In the genomic region with DNA sequence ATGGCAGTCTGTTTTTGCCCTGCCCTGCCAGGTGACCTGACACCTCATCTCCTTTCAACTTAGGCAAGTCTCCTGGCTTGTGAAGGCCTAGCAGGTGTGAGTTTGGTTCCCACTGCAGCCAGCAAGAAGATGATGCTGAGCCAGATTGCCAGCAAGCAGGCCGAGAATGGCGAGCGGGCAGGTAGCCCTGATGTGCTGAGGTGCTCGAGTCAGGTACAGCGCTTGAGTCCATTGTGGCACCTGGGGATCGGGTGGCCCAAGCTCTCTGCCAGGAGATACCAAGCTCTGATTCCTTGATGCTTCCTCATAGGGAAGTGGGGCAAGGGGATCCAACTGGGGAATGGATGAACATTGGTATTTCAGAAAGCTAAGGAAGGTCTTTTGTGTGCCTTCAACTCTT, we compare ENCODE assay signal across 21 cellular contexts. TPM values are rescaled to one million over a fixed set of nuclear protein-coding genes. Genes with fewer than 3 reads are reported as not detected.
DNase-seq lines count a peak whose midpoint lies in the region; ATAC-seq, FAIRE-seq and TF ChIP-seq lines count a peak whose summit lies in the region.
"Had no signal": no experiment of that assay in that cellular context is flagged by ENCODE, and none has a peak within 500 bp of the region (broad histone marks: within the 10 kb centered on the region; RNA-seq: fewer than 3 reads in every experiment).

No MANE protein-coding gene starts in this region.

- no peaks in the 10 kb centered on the region for H3K27me3 Mint-ChIP-seq in stimulated activated naive B cell treated with anti-CD40 and anti-IgM and Interleukin-4, amounts not matched to agents 10 μg/mL and 1 μg/mL and 100 μg/mL, for 72 hours
- H3K27me3 Mint-ChIP-seq: activated B cell treated with CpG ODN at 0.5 μM for 24 hours; stimulated activated naive CD8-positive, alpha-beta T cell treated with anti-CD3 and anti-CD28 coated beads, Interleukin-15, Interleukin-2, amounts not matched to agents 100 ng/mL and 50 ng/mL, for 24 hours had no signal

- no peak for TF ChIP-seq CTCF in OCI-LY7 (conservative IDR thresholded peaks at IDR 0.05; ENCODE audit: low read length)
- TF ChIP-seq CTCF in GM12878 (IDR thresholded peaks at IDR 0.05 in 2 of 3, conservative IDR thresholded peaks at IDR 0.05 in 1 of 3; ENCODE audit: control insufficient read depth in 2 of 3, extremely low read depth in 1 of 3, insufficient read depth in 1 of 3, low read depth in 3 of 3, low read length in 3 of 3), result no peak
- TF ChIP-seq CTCF in D721Med (IDR thresholded peaks at IDR 0.05; ENCODE audit: insufficient read depth, missing control alignments), result no peak

- peaks cover 30% of the 10 kb centered on the region for H3K79me2 ChIP-seq in OCI-LY7 (ENCODE audit: insufficient read depth, low read depth, low read length)
- peaks cover 22% of the 10 kb centered on the region for H3K79me2 ChIP-seq in GM12878 (ENCODE audit: control insufficient read depth, insufficient read depth, low read length)

- H3K27ac Mint-ChIP-seq in stimulated activated naive B cell treated with anti-CD40 and anti-IgM and Interleukin-4, amounts not matched to agents 10 μg/mL and 1 μg/mL and 100 μg/mL, for 72 hours, result peak overlapping the region; percentile 75
- H3K27ac Mint-ChIP-seq: activated B cell treated with CpG ODN at 0.5 μM for 24 hours, HFFc6 had no signal

- FAIRE-seq in GM12878 (lab: Jason Lieb, UNC), result no peak
- no peak for FAIRE-seq in D721Med (lab: Jason Lieb, UNC)
- FAIRE-seq: HTR-8/SVneo, small intestine had no signal

- H4K20me1 ChIP-seq in OCI-LY7 (ENCODE audit: insufficient read depth, low read length) (no peaks in the 10 kb centered on the region), GM12878 (ENCODE audit: control insufficient read depth, insufficient read depth) (no peaks in the 10 kb centered on the region)

- no peak for TF ChIP-seq RAD21 in GM12878 (IDR thresholded peaks at IDR 0.05; ENCODE audit: insufficient read depth, low read depth, low read length)

- peaks cover 7% of the 10 kb centered on the region; the same call in 1 of the 2 replicates for H3K9me3 ChIP-seq in OCI-LY7 (ENCODE audit: low read length)
- no peaks in the 10 kb centered on the region for H3K9me3 ChIP-seq in GM12878 (replicated peaks; ENCODE audit: control insufficient read depth, insufficient read depth, low read length)
- H3K9me3 ChIP-seq: tibial artery had no signal

- 92% methylated on average over 6 of the region's 6 CpGs for WGBS in GM12878 (ENCODE audit: insufficient coverage, insufficient replicate concordance, low lambda C conversion rate, missing lambda C conversion rate)

- intact Hi-C loops in cardiac septum (cut with DNase I) (no loop called here), left cardiac atrium (cut with DNase I) (no loop called here), OCI-LY7 (cut with micrococcal nuclease; ENCODE audit: unreplicated experiment) (no loop called here), GM12878 (cut with micrococcal nuclease; ENCODE audit: unreplicated experiment) (no loop called here)

- peak; percentile 54 for TF ChIP-seq POLR2A in GM12878 (IDR thresholded peaks at IDR 0.05; ENCODE audit: low read depth, low read length)

- SMC1A ChIA-PET in GM12878 (lab: Charles Lee; ENCODE audit: uncharacterized antibody, unreplicated experiment), result interaction anchor here (0.6 to 1.5 kb wide), 4 partner anchors 14 to 68 kb away, joined by 3 to 15 read pairs (median 4); no protein-coding TSS in a partner anchor

- no peak for TF ChIP-seq EP300 in GM12878 (IDR thresholded peaks at IDR 0.05; ENCODE audit: borderline replicate concordance in 1 of 2, control insufficient read depth in 1 of 2, low read depth in 2 of 2, low read length in 2 of 2)

- no peaks in the 10 kb centered on the region for H3K9me2 ChIP-seq in OCI-LY7 (ENCODE audit: insufficient read depth, low read length)

- ATAC-seq in left cardiac atrium (no peak), GM12878 (no peak), HG03354 (IDR thresholded peaks at IDR 0.05; ENCODE audit: poor library complexity, severe bottlenecking, unreplicated experiment) (no peak)
- ATAC-seq in stimulated activated naive B cell treated with anti-CD40 and anti-IgM and Interleukin-4, amounts not matched to agents 10 μg/mL and 1 μg/mL and 100 μg/mL, for 72 hours (replicated peaks), result no peak

- POLR2A ChIA-PET in OCI-LY7 (lab: Charles Lee), result interaction anchor here (0.5 to 1.8 kb wide), 6 partner anchors 10 to 18 kb away, joined by 3 to 8 read pairs (median 4); no protein-coding TSS in a partner anchor
- POLR2A ChIA-PET in GM12878 (lab: Charles Lee), result interaction anchor here (1.6 kb wide), 1 partner anchor 11 kb away, joined by 6 read pairs; no protein-coding TSS in a partner anchor

- BruUV-seq in OCI-LY7 (replicated peaks; lab: Mats Ljungman, UMichigan) (no TSS peak), GM12878 (replicated peaks; lab: Mats Ljungman, UMichigan) (no TSS peak)

- CTCF ChIA-PET in OCI-LY7 (lab: Charles Lee; ENCODE audit: unreplicated experiment), result interaction anchor here (0.8 kb wide), 1 partner anchor 10 kb away, joined by 3 read pairs; no protein-coding TSS in a partner anchor
- CTCF ChIA-PET in GM12878 (lab: Yijun Ruan, JAX), result interaction anchor here (0.8 to 6.7 kb wide), 11 partner anchors 9 to 119 kb away, joined by 3 to 89 read pairs (median 4); no protein-coding TSS in a partner anchor

- DNase-seq in cardiac septum (ENCODE audit: low spot score), result peak; percentile 38
- DNase-seq in left cardiac atrium, result no peak
- DNase-seq in OCI-LY7 (ENCODE audit: low spot score), result no peak
- no peak for DNase-seq in GM12878 (ENCODE audit: low read depth, low spot score)
- DNase-seq in stimulated activated naive B cell treated with anti-CD40 and anti-IgM and Interleukin-4, amounts not matched to agents 10 μg/mL and 1 μg/mL and 100 μg/mL, for 72 hours, result no peak
- no peak for DNase-seq in D721Med (ENCODE audit: insufficient read length, low spot score)
- DNase-seq: activated B cell treated with CpG ODN at 0.5 μM for 24 hours; brain microvascular endothelial cell; glutamatergic neuron; GM23248; HFFc6; NCI-H1694 treated with DMSO at 0.1 percent for 48 hours; NCI-H526 treated with DMSO at 0.1 percent for 48 hours; small intestine; stimulated activated CD4-positive, alpha-beta T cell treated with anti-CD3 and anti-CD28 coated beads, Interleukin-2, amount 100 ng/mL, for 48 hours; T-helper 9 cell had no signal

- H3K36me3 Mint-ChIP-seq in stimulated activated naive B cell treated with anti-CD40 and anti-IgM and Interleukin-4, amounts not matched to agents 10 μg/mL and 1 μg/mL and 100 μg/mL, for 72 hours, result peaks cover 27 to 58% of the 10 kb centered on the region in 2 donors

- H3K4me2 ChIP-seq in OCI-LY7 (ENCODE audit: low read length), result peak overlapping the region; percentile 7; the same call in 1 of the 2 replicates
- no peak overlapping the region for H3K4me2 ChIP-seq in GM12878 (ENCODE audit: control insufficient read depth, insufficient read depth)

- no peaks in the 10 kb centered on the region for H3K9me3 Mint-ChIP-seq in stimulated activated naive B cell treated with anti-CD40 and anti-IgM and Interleukin-4, amounts not matched to agents 10 μg/mL and 1 μg/mL and 100 μg/mL, for 72 hours
- H3K9me3 Mint-ChIP-seq: activated B cell treated with CpG ODN at 0.5 μM for 24 hours; HFFc6; stimulated activated naive CD8-positive, alpha-beta T cell treated with anti-CD3 and anti-CD28 coated beads, Interleukin-15, Interleukin-2, amounts not matched to agents 100 ng/mL and 50 ng/mL, for 24 hours had no signal

- no peak overlapping the region for H3K4me3 ChIP-seq in OCI-LY7 (ENCODE audit: low read depth, low read length, poor library complexity, severe bottlenecking)
- no peak overlapping the region for H3K4me3 ChIP-seq in GM12878
- H3K4me3 ChIP-seq: GM23248, SK-N-MC, tibial artery had no signal

- H3K9ac ChIP-seq in GM12878 (ENCODE audit: control insufficient read depth, insufficient read depth, low read length), result no peak overlapping the region
- H3K9ac ChIP-seq: GM23248 had no signal

- in situ Hi-C loops in GM12878 (cut with MboI), result no loop called here

- H3K4me3 Mint-ChIP-seq in stimulated activated naive B cell treated with anti-CD40 and anti-IgM and Interleukin-4, amounts not matched to agents 10 μg/mL and 1 μg/mL and 100 μg/mL, for 72 hours, result no peak overlapping the region
- H3K4me3 Mint-ChIP-seq: activated B cell treated with CpG ODN at 0.5 μM for 24 hours; HFFc6; stimulated activated naive CD8-positive, alpha-beta T cell treated with anti-CD3 and anti-CD28 coated beads, Interleukin-15, Interleukin-2, amounts not matched to agents 100 ng/mL and 50 ng/mL, for 24 hours had no signal

- H3K27me3 ChIP-seq in GM12878 (replicated peaks in 1 of 2; ENCODE audit: control insufficient read depth in 2 of 2, insufficient read depth in 2 of 2, low read length in 1 of 2), result no peaks in the 10 kb centered on the region
- H3K27me3 ChIP-seq: brain microvascular endothelial cell, tibial artery had no signal

- H3K27ac ChIP-seq in OCI-LY7 (ENCODE audit: low read depth, low read length, poor library complexity, severe bottlenecking), result no peak overlapping the region
- no peak overlapping the region for H3K27ac ChIP-seq in GM12878 (ENCODE audit: control insufficient read depth, insufficient read depth)
- H3K27ac ChIP-seq: brain microvascular endothelial cell, GM23248, SK-N-MC had no signal

- peaks cover 79% of the 10 kb centered on the region for H3K36me3 ChIP-seq in OCI-LY7 (ENCODE audit: insufficient read depth, low read length)
- peaks cover 5 to 10% of the 10 kb centered on the region in 2 experiments; a peak in 3 of 4 replicates for H3K36me3 ChIP-seq in GM12878 (ENCODE audit: control insufficient read depth in 2 of 2, insufficient read depth in 2 of 2, low read length in 1 of 2)

- peaks cover 21 to 52% of the 10 kb centered on the region in 2 donors for H3K4me1 Mint-ChIP-seq in stimulated activated naive B cell treated with anti-CD40 and anti-IgM and Interleukin-4, amounts not matched to agents 10 μg/mL and 1 μg/mL and 100 μg/mL, for 72 hours

- no peak overlapping the region for H2AFZ ChIP-seq in OCI-LY7 (ENCODE audit: low read length)
- H2AFZ ChIP-seq in GM12878 (ENCODE audit: control insufficient read depth, low read depth, low read length), result no peak overlapping the region
- H2AFZ ChIP-seq: GM23248 had no signal

- RAD21 ChIA-PET in GM12878 (lab: Charles Lee; ENCODE audit: unreplicated experiment), result interaction anchor here (0.9 to 1.8 kb wide), 7 partner anchors 14 to 85 kb away, joined by 3 to 6 read pairs (median 4); a partner anchor contains a TSS

- H3K4me1 ChIP-seq in OCI-LY7 (ENCODE audit: insufficient read depth, low read length, poor library complexity, severe bottlenecking) (peaks cover 42% of the 10 kb centered on the region), GM12878 (ENCODE audit: control insufficient read depth, insufficient read depth, low read length) (peaks cover 3% of the 10 kb centered on the region; the same call in 1 of the 2 replicates)

RNA-seq across cellular contexts. Expression of a gene that starts 4.1 kb away (rescaled TPM):
- 16.5 TPM for total RNA-seq in cardiac septum
- 10 to 100 TPM; 16.8 to 19.7 TPM for total RNA-seq in left cardiac atrium
- 18.9 and 25.8 TPM in 2 replicates for total RNA-seq in OCI-LY7 (2014; rRNA removed; shearing (Covaris generic))
- 26.9 and 32.0 TPM in 2 replicates for total RNA-seq in OCI-LY7 (2022)
- 35.3 and 40.5 TPM in 2 replicates for total RNA-seq in GM12878 (2013; cell fraction: nucleolus; rRNA removed)
- total RNA-seq in GM12878 (2014; rRNA removed), result 7.0 and 12.5 TPM in 2 replicates
- total RNA-seq in GM12878 (2014; rRNA removed; fragmentation: Illumina TruSeq; extraction: Trizol), result 5.4 and 6.7 TPM in 2 replicates
- total RNA-seq in GM12878 (2021), result 6.1 and 9.3 TPM in 2 replicates
- polyA plus RNA-seq in GM12878 (2011; ENCODE audit: low read depth), result 9.2 TPM
- polyA plus RNA-seq in GM12878 (2011; rRNA removed), result 14.4 and 19.1 TPM in 2 replicates
- 14.6 and 22.7 TPM in 2 replicates for polyA plus RNA-seq in GM12878 (2011; cell fraction: cytosol; rRNA removed)
- 73.6 and 82.3 TPM in 2 replicates for polyA plus RNA-seq in GM12878 (2011; cell fraction: nucleus; rRNA removed)
- 13.3 and 15.1 TPM in 2 replicates for polyA plus RNA-seq in GM12878 (2012)
- 12.3 and 12.7 TPM in 2 replicates for polyA plus RNA-seq in GM12878 (2014; fragmentation: Illumina TruSeq; extraction: Trizol)
- 1 to 10 TPM; 1.2 to 2.0 TPM for polyA plus RNA-seq in GM12878 (2014; fragmentation: Nextera tagmentation; extraction: Ambion mirVana)
- 20.0 and 20.4 TPM in 2 replicates for polyA plus RNA-seq in GM12878 (2014; rRNA removed)
- 1 to 10 TPM; 1.1 to 2.4 TPM for polyA plus RNA-seq in GM12878 (2016; fragmentation: Nextera tagmentation; extraction: Ambion mirVana)
- 13.1 and 15.2 TPM in 2 replicates for polyA minus RNA-seq in GM12878 (2011; rRNA and poly(A)+ RNA removed)
- 4.9 and 6.8 TPM in 2 replicates for polyA minus RNA-seq in GM12878 (2011; cell fraction: cytosol; rRNA and poly(A)+ RNA removed)
- polyA minus RNA-seq in GM12878 (2011; cell fraction: nucleus; rRNA and poly(A)+ RNA removed), result 11.6 and 18.4 TPM in 2 replicates

RNA-seq across cellular contexts. Expression of a gene that starts 4.3 kb away (rescaled TPM):
- 19.2 TPM for total RNA-seq in cardiac septum
- total RNA-seq in left cardiac atrium, result 10 to 100 TPM; 19.0 to 20.0 TPM
- total RNA-seq in OCI-LY7 (2014; rRNA removed; shearing (Covaris generic)), result 26.1 and 31.6 TPM in 2 replicates
- total RNA-seq in OCI-LY7 (2022), result 58.2 and 66.5 TPM in 2 replicates
- 112 and 115 TPM in 2 replicates for total RNA-seq in GM12878 (2013; cell fraction: nucleolus; rRNA removed)
- total RNA-seq in GM12878 (2014; rRNA removed), result 11.6 and 12.6 TPM in 2 replicates
- total RNA-seq in GM12878 (2014; rRNA removed; fragmentation: Illumina TruSeq; extraction: Trizol), result 9.9 and 11.8 TPM in 2 replicates
- total RNA-seq in GM12878 (2021), result 29.0 and 33.6 TPM in 2 replicates
- polyA plus RNA-seq in GM12878 (2011; ENCODE audit: low read depth), result 10.5 TPM
- polyA plus RNA-seq in GM12878 (2011; rRNA removed), result 29.5 and 30.9 TPM in 2 replicates
- polyA plus RNA-seq in GM12878 (2011; cell fraction: cytosol; rRNA removed), result 17.7 and 18.8 TPM in 2 replicates
- 63.5 and 111 TPM in 2 replicates for polyA plus RNA-seq in GM12878 (2011; cell fraction: nucleus; rRNA removed)
- 14.3 and 14.7 TPM in 2 replicates for polyA plus RNA-seq in GM12878 (2012)
- 14.2 and 21.6 TPM in 2 replicates for polyA plus RNA-seq in GM12878 (2014; fragmentation: Illumina TruSeq; extraction: Trizol)
- 1 to 10 TPM; 1.4 to 1.8 TPM for polyA plus RNA-seq in GM12878 (2014; fragmentation: Nextera tagmentation; extraction: Ambion mirVana)
- 12.9 and 19.1 TPM in 2 replicates for polyA plus RNA-seq in GM12878 (2014; rRNA removed)
- 1 to 10 TPM; 4.1 to 5.6 TPM for polyA plus RNA-seq in GM12878 (2016; fragmentation: Nextera tagmentation; extraction: Ambion mirVana)
- 29.5 and 32.2 TPM in 2 replicates for polyA minus RNA-seq in GM12878 (2011; rRNA and poly(A)+ RNA removed)
- polyA minus RNA-seq in GM12878 (2011; cell fraction: cytosol; rRNA and poly(A)+ RNA removed), result 7.1 and 7.5 TPM in 2 replicates
- polyA minus RNA-seq in GM12878 (2011; cell fraction: nucleus; rRNA and poly(A)+ RNA removed), result 57.9 and 58.6 TPM in 2 replicates

RNA-seq across cellular contexts. Expression of a gene that starts 22.2 kb away (rescaled TPM):
- total RNA-seq in cardiac septum, result 1.4 TPM
- 1 to 10 TPM in 1 of 2 donors, under 1 TPM in 1; 0.81 to 2.1 TPM for total RNA-seq in left cardiac atrium
- total RNA-seq in OCI-LY7 (2014; rRNA removed; shearing (Covaris generic)), result 48.6 and 51.7 TPM in 2 replicates
- total RNA-seq in OCI-LY7 (2022), result 153 and 207 TPM in 2 replicates
- 215 and 221 TPM in 2 replicates for total RNA-seq in GM12878 (2013; cell fraction: nucleolus; rRNA removed)
- 366 and 425 TPM in 2 replicates for total RNA-seq in GM12878 (2014; rRNA removed)
- total RNA-seq in GM12878 (2014; rRNA removed; fragmentation: Illumina TruSeq; extraction: Trizol), result 158 and 166 TPM in 2 replicates
- total RNA-seq in GM12878 (2021), result 459 and 487 TPM in 2 replicates
- 81.6 TPM for polyA plus RNA-seq in GM12878 (2011; ENCODE audit: low read depth)
- 130 and 234 TPM in 2 replicates for polyA plus RNA-seq in GM12878 (2011; rRNA removed)
- 334 and 445 TPM in 2 replicates for polyA plus RNA-seq in GM12878 (2011; cell fraction: cytosol; rRNA removed)
- 940 and 958 TPM in 2 replicates for polyA plus RNA-seq in GM12878 (2011; cell fraction: nucleus; rRNA removed)
- polyA plus RNA-seq in GM12878 (2012), result 135 and 178 TPM in 2 replicates
- 95.4 and 174 TPM in 2 replicates for polyA plus RNA-seq in GM12878 (2014; fragmentation: Illumina TruSeq; extraction: Trizol)
- 10 to 100 TPM; 54.5 to 99.5 TPM for polyA plus RNA-seq in GM12878 (2014; fragmentation: Nextera tagmentation; extraction: Ambion mirVana)
- 282 and 333 TPM in 2 replicates for polyA plus RNA-seq in GM12878 (2014; rRNA removed)
- 100 to 1,000 TPM; 269 to 332 TPM for polyA plus RNA-seq in GM12878 (2016; fragmentation: Nextera tagmentation; extraction: Ambion mirVana)
- 281 and 434 TPM in 2 replicates for polyA minus RNA-seq in GM12878 (2011; rRNA and poly(A)+ RNA removed)
- 164 and 179 TPM in 2 replicates for polyA minus RNA-seq in GM12878 (2011; cell fraction: cytosol; rRNA and poly(A)+ RNA removed)
- polyA minus RNA-seq in GM12878 (2011; cell fraction: nucleus; rRNA and poly(A)+ RNA removed), result 164 and 235 TPM in 2 replicates

RNA-seq across cellular contexts. Expression of a gene that starts 47.2 kb away (rescaled TPM):
- 21.2 TPM for total RNA-seq in cardiac septum
- total RNA-seq in left cardiac atrium, result 10 to 100 TPM; 13.5 to 24.1 TPM
- 1.4 and 7.0 TPM in 2 replicates for total RNA-seq in OCI-LY7 (2014; rRNA removed; shearing (Covaris generic))
- total RNA-seq in OCI-LY7 (2022), result 5.1 and 8.4 TPM in 2 replicates
- 12.2 and 13.4 TPM in 2 replicates for total RNA-seq in GM12878 (2013; cell fraction: nucleolus; rRNA removed)
- 3.4 and 4.0 TPM in 2 replicates for total RNA-seq in GM12878 (2014; rRNA removed)
- 3.0 and 3.9 TPM in 2 replicates for total RNA-seq in GM12878 (2014; rRNA removed; fragmentation: Illumina TruSeq; extraction: Trizol)
- 7.3 and 8.7 TPM in 2 replicates for total RNA-seq in GM12878 (2021)
- 0.72 TPM for polyA plus RNA-seq in GM12878 (2011; ENCODE audit: low read depth)
- polyA plus RNA-seq in GM12878 (2011; rRNA removed), result 4.5 and 8.1 TPM in 2 replicates
- 9.2 and 13.2 TPM in 2 replicates for polyA plus RNA-seq in GM12878 (2011; cell fraction: cytosol; rRNA removed)
- 34.2 and 38.3 TPM in 2 replicates for polyA plus RNA-seq in GM12878 (2011; cell fraction: nucleus; rRNA removed)
- 2.5 and 2.9 TPM in 2 replicates for polyA plus RNA-seq in GM12878 (2012)
- polyA plus RNA-seq in GM12878 (2014; fragmentation: Illumina TruSeq; extraction: Trizol), result 2.6 and 4.2 TPM in 2 replicates
- polyA plus RNA-seq in GM12878 (2014; fragmentation: Nextera tagmentation; extraction: Ambion mirVana), result under 1 TPM; 0.27 to 0.60 TPM
- 7.2 and 8.0 TPM in 2 replicates for polyA plus RNA-seq in GM12878 (2014; rRNA removed)
- 1 to 10 TPM; 3.8 to 6.0 TPM for polyA plus RNA-seq in GM12878 (2016; fragmentation: Nextera tagmentation; extraction: Ambion mirVana)
- 12.3 and 13.9 TPM in 2 replicates for polyA minus RNA-seq in GM12878 (2011; rRNA and poly(A)+ RNA removed)
- polyA minus RNA-seq in GM12878 (2011; cell fraction: cytosol; rRNA and poly(A)+ RNA removed), result 7.5 and 8.3 TPM in 2 replicates
- polyA minus RNA-seq in GM12878 (2011; cell fraction: nucleus; rRNA and poly(A)+ RNA removed), result 9.1 and 18.5 TPM in 2 replicates

Comparison
In these comparisons a context has a peak if more than half of its experiments do, and no peak if none do; other contexts are left out.
1. RNA of a gene that starts 22.2 kb away (total RNA-seq): 158 to 487 TPM in GM12878 and 48.6 to 207 TPM in OCI-LY7; 0.81 to 2.1 TPM in left cardiac atrium and 1.4 TPM in cardiac septum (single experiment); every median in the first group is over 10 times any median in the second.